In the genomic region with DNA sequence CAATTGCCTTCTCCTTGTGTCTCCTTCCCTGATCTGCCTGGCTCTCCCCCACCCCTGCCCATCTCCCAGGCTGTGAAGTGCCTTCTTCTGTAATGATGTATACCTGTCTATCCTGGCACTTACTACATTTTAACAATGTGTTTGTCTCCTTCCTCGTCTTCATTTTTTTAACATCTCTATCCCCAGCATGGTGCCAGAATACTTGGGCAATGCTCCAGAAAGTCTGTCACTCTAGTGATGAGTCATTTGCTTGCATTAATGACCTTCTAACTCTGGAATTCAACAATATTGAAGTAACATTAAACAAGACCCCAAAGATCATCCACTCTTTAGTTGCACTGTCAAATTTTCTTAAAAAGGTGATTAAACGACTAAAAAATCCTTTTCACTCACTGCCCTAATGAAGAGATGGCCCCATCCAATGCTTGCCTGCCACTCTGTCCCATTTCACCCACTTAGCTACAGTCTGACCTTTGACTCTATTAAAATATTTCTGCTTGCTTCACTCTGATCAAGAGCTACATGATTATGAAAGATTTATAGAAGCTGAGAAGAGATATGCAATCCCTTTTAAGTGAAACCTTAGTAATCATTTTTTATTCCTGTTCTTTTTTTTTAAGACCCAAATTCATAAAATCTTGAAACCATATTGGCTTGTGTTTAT, we compare ENCODE assay signal across 12 cellular contexts. TPM values are rescaled to one million over a fixed set of nuclear protein-coding genes. Genes with fewer than 3 reads are reported as not detected.
DNase-seq lines count a peak whose midpoint lies in the region; ATAC-seq and TF ChIP-seq lines count a peak whose summit lies in the region.
"Had no signal": no experiment of that assay in that cellular context is flagged by ENCODE, and none has a peak within 500 bp of the region (broad histone marks: within the 10 kb centered on the region; RNA-seq: fewer than 3 reads in every experiment).

No MANE protein-coding gene starts in this region.

- H3K4me1 ChIP-seq in osteoblast (ENCODE audit: insufficient read depth, low read length) = peaks cover 7% of the 10 kb centered on the region
- no peaks in the 10 kb centered on the region for H3K4me1 ChIP-seq in neural progenitor cell

- H3K27ac Mint-ChIP-seq in activated naive CD4-positive, alpha-beta T cell treated with anti-CD3 and anti-CD28 coated beads for 36 hours = no peak overlapping the region
- no peak overlapping the region for H3K27ac Mint-ChIP-seq in neural progenitor cell
- H3K27ac Mint-ChIP-seq: dendritic cell treated with granulocyte-macrophage colony-stimulating factor and Interleukin-4, amounts not matched to agents 40 ng/mL and 50 ng/mL, for 4 days had no signal

- peak overlapping the region; percentile 19 for H3K4me2 ChIP-seq in osteoblast (ENCODE audit: insufficient read depth, low read length)
- H3K4me2 ChIP-seq in neural progenitor cell = no peak overlapping the region

- ATAC-seq in GM21723 (IDR thresholded peaks at IDR 0.05; ENCODE audit: unreplicated experiment) = no peak

- no peaks in the 10 kb centered on the region for H3K27me3 ChIP-seq in osteoblast (ENCODE audit: insufficient read depth, low read length)
- H3K27me3 ChIP-seq in neural progenitor cell = no peaks in the 10 kb centered on the region
- no peaks in the 10 kb centered on the region for H3K27me3 ChIP-seq in WERI-Rb-1 (ENCODE audit: insufficient read depth, low read depth, severe bottlenecking)

- CTCF ChIA-PET in activated naive CD4-positive, alpha-beta T cell treated with anti-CD3 and anti-CD28 coated beads for 36 hours (lab: Charles Lee) = interaction anchor here (0.7 to 1.0 kb wide), 2 partner anchors 13 to 55 kb away, joined by 3 read pairs; no protein-coding TSS in a partner anchor

- peak; percentile 75 for DNase-seq in H4 (ENCODE audit: low spot score)
- peak; percentile 43 for DNase-seq in NCI-H460 (ENCODE audit: extremely low read depth, low read depth)
- DNase-seq in epithelial cell of proximal tubule (ENCODE audit: low read depth) = peak; percentile 47
- DNase-seq in osteoblast (ENCODE audit: insufficient read length, low spot score, missing footprints) = peak; percentile 67
- no peak for DNase-seq in activated naive CD4-positive, alpha-beta T cell treated with anti-CD3 and anti-CD28 coated beads for 36 hours
- DNase-seq in neural progenitor cell (ENCODE audit: low spot score) = no peak
- no peak for DNase-seq in WERI-Rb-1
- DNase-seq: activated CD4-positive, alpha-beta T cell treated with anti-CD3 and anti-CD28 coated beads, Interleukin-2, amount 50 U/mL, for 48 hours; NCI-H187 treated with DMSO at 0.1 percent for 48 hours had no signal

- no peak overlapping the region for H2AFZ ChIP-seq in osteoblast (ENCODE audit: low read length)
- no peak overlapping the region for H2AFZ ChIP-seq in neural progenitor cell (replicated peaks)

- peaks cover 8% of the 10 kb centered on the region for H3K27me3 Mint-ChIP-seq in activated naive CD4-positive, alpha-beta T cell treated with anti-CD3 and anti-CD28 coated beads for 36 hours (ENCODE audit: low read depth)
- H3K27me3 Mint-ChIP-seq in neural progenitor cell (ENCODE audit: insufficient read depth, low read depth) = no peaks in the 10 kb centered on the region

- H3F3A ChIP-seq in neural progenitor cell (ENCODE audit: low read depth) = no peaks in the 10 kb centered on the region

- H3K79me2 ChIP-seq in osteoblast (ENCODE audit: insufficient read depth, low read length) (no peaks in the 10 kb centered on the region), neural progenitor cell (ENCODE audit: low read depth) (no peaks in the 10 kb centered on the region)

- H3K9me3 Mint-ChIP-seq in activated naive CD4-positive, alpha-beta T cell treated with anti-CD3 and anti-CD28 coated beads for 36 hours = no peaks in the 10 kb centered on the region
- peaks cover 4% of the 10 kb centered on the region for H3K9me3 Mint-ChIP-seq in neural progenitor cell
- H3K9me3 Mint-ChIP-seq: dendritic cell treated with granulocyte-macrophage colony-stimulating factor and Interleukin-4, amounts not matched to agents 40 ng/mL and 50 ng/mL, for 4 days; neural crest cell had no signal

- H4K20me1 ChIP-seq in osteoblast (ENCODE audit: insufficient read depth, low read length) (no peaks in the 10 kb centered on the region), neural progenitor cell (ENCODE audit: low read depth) (no peaks in the 10 kb centered on the region)

- H3K36me3 ChIP-seq in osteoblast (ENCODE audit: insufficient read depth, low read length) (no peaks in the 10 kb centered on the region), neural progenitor cell (no peaks in the 10 kb centered on the region), WERI-Rb-1 (no peaks in the 10 kb centered on the region)

- no peak overlapping the region for H3K27ac ChIP-seq in osteoblast (ENCODE audit: low read depth, low read length)
- H3K27ac ChIP-seq in neural progenitor cell = no peak overlapping the region
- no peak overlapping the region for H3K27ac ChIP-seq in WERI-Rb-1

- no peaks in the 10 kb centered on the region for H3K4me1 Mint-ChIP-seq in activated naive CD4-positive, alpha-beta T cell treated with anti-CD3 and anti-CD28 coated beads for 36 hours (ENCODE audit: low read depth)
- H3K4me1 Mint-ChIP-seq in neural progenitor cell = peaks cover 14% of the 10 kb centered on the region
- H3K4me1 Mint-ChIP-seq: neural crest cell had no signal

- H3K4me3 ChIP-seq in epithelial cell of proximal tubule (ENCODE audit: low read depth, low read length) (no peak overlapping the region), osteoblast (ENCODE audit: insufficient read depth, low read length) (no peak overlapping the region), neural progenitor cell (no peak overlapping the region), WERI-Rb-1 (ENCODE audit: low read depth, low read length) (no peak overlapping the region)

- intact Hi-C loops in activated naive CD4-positive, alpha-beta T cell treated with anti-CD3 and anti-CD28 coated beads for 36 hours (cut with micrococcal nuclease) = no loop called here

- TF ChIP-seq CTCF in epithelial cell of proximal tubule (conservative IDR thresholded peaks at IDR 0.05; ENCODE audit: low read depth, low read length) (no peak), osteoblast (IDR thresholded peaks at IDR 0.05; ENCODE audit: extremely low read depth, low read depth, low read length) (no peak), neural progenitor cell (IDR thresholded peaks at IDR 0.05) (no peak), WERI-Rb-1 (IDR thresholded peaks at IDR 0.05; ENCODE audit: low read depth, low read length) (no peak)

- no peaks in the 10 kb centered on the region for H3K9me3 ChIP-seq in osteoblast (ENCODE audit: low read depth, low read length)
- H3K9me3 ChIP-seq in neural progenitor cell (ENCODE audit: low read depth) = no peaks in the 10 kb centered on the region
- no peaks in the 10 kb centered on the region for H3K9me3 ChIP-seq in WERI-Rb-1 (ENCODE audit: severe bottlenecking)

- no peak overlapping the region for H3K9ac ChIP-seq in neural progenitor cell

- no peaks in the 10 kb centered on the region for H3K36me3 Mint-ChIP-seq in activated naive CD4-positive, alpha-beta T cell treated with anti-CD3 and anti-CD28 coated beads for 36 hours (ENCODE audit: low read depth)
- H3K36me3 Mint-ChIP-seq in neural progenitor cell = no peaks in the 10 kb centered on the region

- H3K4me3 Mint-ChIP-seq in activated naive CD4-positive, alpha-beta T cell treated with anti-CD3 and anti-CD28 coated beads for 36 hours = no peak overlapping the region
- no peak overlapping the region for H3K4me3 Mint-ChIP-seq in neural progenitor cell
- H3K4me3 Mint-ChIP-seq: dendritic cell treated with granulocyte-macrophage colony-stimulating factor and Interleukin-4, amounts not matched to agents 40 ng/mL and 50 ng/mL, for 4 days; neural crest cell had no signal

RNA-seq across cellular contexts. Expression of a gene that starts 7.7 kb away (rescaled TPM):
- 0.17 and 0.72 TPM in 2 replicates for total RNA-seq in H4 (2014; rRNA removed; shearing (Covaris generic))
- total RNA-seq in NCI-H460 (2014; rRNA removed; shearing (Covaris generic)) = 0.14 and 0.42 TPM in 2 replicates
- polyA plus RNA-seq in NCI-H460 (2014; cell fraction: nucleus; rRNA removed) = 1.1 and 1.4 TPM in 2 replicates
- total RNA-seq in epithelial cell of proximal tubule (0.07 and 0.17 TPM in 2 replicates), osteoblast (under 0.01 TPM in 2 replicates), neural progenitor cell (ENCODE audit: low replicate concordance) (0.06 and 0.17 TPM in 2 replicates)
- total RNA-seq in activated naive CD4-positive, alpha-beta T cell treated with anti-CD3 and anti-CD28 coated beads for 36 hours = under 1 TPM; 0.10 to 0.15 TPM

Comparison
In these comparisons a context has a peak if more than half of its experiments do, and no peak if none do; other contexts are left out.
1. DNase-seq: peak in H4 (single experiment), NCI-H460 (single experiment), epithelial cell of proximal tubule (single experiment) and osteoblast (single experiment); none in activated naive CD4-positive, alpha-beta T cell treated with anti-CD3 and anti-CD28 coated beads for 36 hours (single experiment), neural progenitor cell (single experiment) and WERI-Rb-1 (single experiment).